In the genomic region with DNA sequence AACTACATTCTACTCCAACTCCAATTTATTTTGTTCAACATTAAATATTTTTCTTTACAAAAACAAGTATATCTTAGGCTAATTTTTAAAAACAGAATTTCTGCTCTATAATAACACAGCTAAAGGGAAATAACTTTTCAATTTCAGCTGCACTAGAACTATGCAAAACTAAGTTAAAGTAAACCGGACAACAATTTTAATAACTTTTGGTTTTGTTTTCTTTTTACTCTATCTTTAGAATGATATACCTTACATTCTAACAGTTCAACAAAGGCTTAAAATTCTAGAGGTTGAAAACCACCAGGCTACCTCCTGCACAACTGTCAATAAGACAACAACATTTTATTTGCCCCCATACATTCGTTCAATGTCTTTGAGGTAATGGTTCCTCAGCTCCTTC, we compare ENCODE assay signal across 19 cellular contexts. TPM values are rescaled to one million over a fixed set of nuclear protein-coding genes. Genes with fewer than 3 reads are reported as not detected.
DNase-seq lines count a peak whose midpoint lies in the region; ATAC-seq, FAIRE-seq and TF ChIP-seq lines count a peak whose summit lies in the region.
"Had no signal": no experiment of that assay in that cellular context is flagged by ENCODE, and none has a peak within 500 bp of the region (broad histone marks: within the 10 kb centered on the region; RNA-seq: fewer than 3 reads in every experiment).

No MANE protein-coding gene starts in this region.

- WGBS in thyroid gland, 2 donors = 92 to 99% methylated on average over 2 of the region's 2 CpGs

- H3K36me3 Mint-ChIP-seq in activated naive CD8-positive, alpha-beta T cell treated with anti-CD3 and anti-CD28 coated beads for 36 hours = peaks cover 17% of the 10 kb centered on the region
- peaks cover 25% of the 10 kb centered on the region for H3K36me3 Mint-ChIP-seq in activated naive CD8-positive, alpha-beta T cell treated with anti-CD3 and anti-CD28 coated beads, Interleukin-2, amount 50 U/mL, for 24 hours (ENCODE audit: low read depth)

- H3K36me3 ChIP-seq in thyroid gland = no peaks in the 10 kb centered on the region
- H3K36me3 ChIP-seq: BLaER1 had no signal

- ATAC-seq in activated naive CD8-positive, alpha-beta T cell treated with anti-CD3 and anti-CD28 coated beads, Interleukin-2, amount 50 U/mL, for 24 hours = no peak
- peak; percentile 48 for ATAC-seq in GM21529 (IDR thresholded peaks at IDR 0.05; ENCODE audit: unreplicated experiment)
- no peak for ATAC-seq in GM19324 (IDR thresholded peaks at IDR 0.05; ENCODE audit: low FRiP score, unreplicated experiment)

- intact Hi-C loops in thyroid gland (cut with DNase I) = no loop called here

- H3K27ac Mint-ChIP-seq in activated naive CD8-positive, alpha-beta T cell treated with anti-CD3 and anti-CD28 coated beads for 36 hours = peak overlapping the region; percentile 38
- H3K27ac Mint-ChIP-seq in activated naive CD8-positive, alpha-beta T cell treated with anti-CD3 and anti-CD28 coated beads, Interleukin-2, amount 50 U/mL, for 24 hours = no peak overlapping the region
- H3K27ac Mint-ChIP-seq: H9 had no signal

- no peak for DNase-seq in activated naive CD8-positive, alpha-beta T cell treated with anti-CD3 and anti-CD28 coated beads for 36 hours
- DNase-seq in activated naive CD8-positive, alpha-beta T cell treated with anti-CD3 and anti-CD28 coated beads, Interleukin-2, amount 50 U/mL, for 24 hours = no peak
- DNase-seq in NCI-H146 (lab: John Stamatoyannopoulos, UW) (no peak), thyroid gland (no peak)
- DNase-seq: AML-193; Caco-2; CD8-positive, alpha-beta memory T cell; DMS53; GF-D8; GOT3; H9 had no signal

- H3K9me3 Mint-ChIP-seq in activated naive CD8-positive, alpha-beta T cell treated with anti-CD3 and anti-CD28 coated beads for 36 hours = no peaks in the 10 kb centered on the region
- H3K9me3 Mint-ChIP-seq in activated naive CD8-positive, alpha-beta T cell treated with anti-CD3 and anti-CD28 coated beads, Interleukin-2, amount 50 U/mL, for 24 hours = no peaks in the 10 kb centered on the region
- H3K9me3 Mint-ChIP-seq: CD8-positive, alpha-beta memory T cell had no signal

- H3K27me3 ChIP-seq in thyroid gland = no peaks in the 10 kb centered on the region

- TF ChIP-seq CTCF in thyroid gland (IDR thresholded peaks at IDR 0.05) = no peak

- no peaks in the 10 kb centered on the region for H3K9me3 ChIP-seq in thyroid gland
- H3K9me3 ChIP-seq: BLaER1, Caco-2 had no signal

- no peak for TF ChIP-seq POLR2A in thyroid gland (IDR thresholded peaks at IDR 0.05)

- no peaks in the 10 kb centered on the region for H3K4me1 ChIP-seq in thyroid gland
- H3K4me1 ChIP-seq: BLaER1, Caco-2 had no signal

- no peak overlapping the region for H3K4me3 ChIP-seq in thyroid gland (replicated peaks in 1 of 3)
- H3K4me3 ChIP-seq: BLaER1 had no signal

- no peaks in the 10 kb centered on the region for H3K27me3 Mint-ChIP-seq in activated naive CD8-positive, alpha-beta T cell treated with anti-CD3 and anti-CD28 coated beads for 36 hours
- no peaks in the 10 kb centered on the region for H3K27me3 Mint-ChIP-seq in activated naive CD8-positive, alpha-beta T cell treated with anti-CD3 and anti-CD28 coated beads, Interleukin-2, amount 50 U/mL, for 24 hours

- H3K27ac ChIP-seq in thyroid gland = no peak overlapping the region
- H3K27ac ChIP-seq: 22Rv1, BLaER1 had no signal

- H3K4me3 Mint-ChIP-seq in activated naive CD8-positive, alpha-beta T cell treated with anti-CD3 and anti-CD28 coated beads for 36 hours = no peak overlapping the region
- no peak overlapping the region for H3K4me3 Mint-ChIP-seq in activated naive CD8-positive, alpha-beta T cell treated with anti-CD3 and anti-CD28 coated beads, Interleukin-2, amount 50 U/mL, for 24 hours
- H3K4me3 Mint-ChIP-seq: CD8-positive, alpha-beta memory T cell; H9 had no signal

- peaks cover 4% of the 10 kb centered on the region for H3K4me1 Mint-ChIP-seq in activated naive CD8-positive, alpha-beta T cell treated with anti-CD3 and anti-CD28 coated beads for 36 hours
- no peaks in the 10 kb centered on the region for H3K4me1 Mint-ChIP-seq in activated naive CD8-positive, alpha-beta T cell treated with anti-CD3 and anti-CD28 coated beads, Interleukin-2, amount 50 U/mL, for 24 hours
- H3K4me1 Mint-ChIP-seq: H9 had no signal

- FAIRE-seq in colon (lab: Jason Lieb, UNC) = peak; percentile 65
- FAIRE-seq: GM12891, HepG2, HTR-8/SVneo had no signal

RNA-seq across cellular contexts. Expression of a gene that starts 18.7 kb away (rescaled TPM):
- total RNA-seq in activated naive CD8-positive, alpha-beta T cell treated with anti-CD3 and anti-CD28 coated beads for 36 hours = under 1 TPM; 0.14 to 0.42 TPM
- not detected for total RNA-seq in thyroid gland
